In genomic region chr1:90850181-90850924, GRCh38 we compare ENCODE assay signal across 8 cellular contexts.
DNase-seq lines count a peak whose midpoint lies in the region; ATAC-seq and TF ChIP-seq lines count a peak whose summit lies in the region.

No MANE protein-coding gene starts in this region.

- peak overlapping the region; percentile 66 for H3K4me3 Mint-ChIP-seq in activated CD4-positive, alpha-beta memory T cell treated with anti-CD3 and anti-CD28 coated beads for 36 hours

- H3K36me3 ChIP-seq in heart right ventricle (no peaks in the 10 kb centered on the region), prostate gland (no peaks in the 10 kb centered on the region)

- no peaks in the 10 kb centered on the region for H3K36me3 Mint-ChIP-seq in activated CD4-positive, alpha-beta memory T cell treated with anti-CD3 and anti-CD28 coated beads for 36 hours

- TF ChIP-seq CTCF in heart right ventricle (IDR thresholded peaks at IDR 0.05) (no peak), prostate gland (IDR thresholded peaks at IDR 0.05) (no peak)

- H3K4me1 ChIP-seq in heart right ventricle (peaks cover 0 to 18% (median 9%) of the 10 kb centered on the region in 9 donors), prostate gland (replicated peaks) (no peaks in the 10 kb centered on the region)

- peak; percentile 1 for ATAC-seq in HG03354 (IDR thresholded peaks at IDR 0.05; ENCODE audit: poor library complexity, severe bottlenecking, unreplicated experiment)
- ATAC-seq in heart right ventricle: peak; percentile 4 to 40 (median 17)

- peak; percentile 19 for DNase-seq in EH (ENCODE audit: low read depth)
- peak; percentile 11 for DNase-seq in activated CD4-positive, alpha-beta memory T cell treated with anti-CD3 and anti-CD28 coated beads for 36 hours
- peak; percentile 16 to 17 for DNase-seq in heart right ventricle
- DNase-seq in prostate gland (ENCODE audit: low spot score): no peak
- DNase-seq in putamen (ENCODE audit: low spot score): no peak
- DNase-seq in NCI-H226: no peak
- no peak for DNase-seq in hippocampal formation (lab: John Stamatoyannopoulos, UW)

- intact Hi-C loops in activated CD4-positive, alpha-beta memory T cell treated with anti-CD3 and anti-CD28 coated beads for 36 hours (cut with micrococcal nuclease): loop anchor here (2.0 to 5.0 kb wide), 2 partner anchors 128 to 172 kb away; partner anchors contain the start of gene ZNF644
- intact Hi-C loops in heart right ventricle (cut with DNase I) (loop anchor here in 5 of 10 donors (5.0 to 10.0 kb wide), 5 partner anchors 114 to 174 kb away; partner anchors contain the start of gene ZNF644 (in 2 of the 5)), prostate gland (cut with DNase I) (no loop called here)

- no peaks in the 10 kb centered on the region for H3K9me3 Mint-ChIP-seq in activated CD4-positive, alpha-beta memory T cell treated with anti-CD3 and anti-CD28 coated beads for 36 hours

- POLR2A ChIA-PET in activated CD4-positive, alpha-beta memory T cell treated with anti-CD3 and anti-CD28 coated beads for 36 hours (lab: Charles Lee): no interaction called here

- WGBS in heart right ventricle, 2 donors: 7 to 11% methylated on average over 22 of the region's 22 CpGs
- 20% methylated on average over 22 of the region's 22 CpGs for WGBS in prostate gland

- H3K27ac ChIP-seq in heart right ventricle (peak overlapping the region in 6 of 10 donors; percentile 42 to 73 (median 62)), prostate gland (peak overlapping the region in 1 of 2 donors; percentile 46)

- H3K4me3 ChIP-seq in heart right ventricle: peak overlapping the region; percentile 78 to 96 (median 88)
- H3K4me3 ChIP-seq in prostate gland: peak overlapping the region; percentile 54 to 56

- H3K27me3 Mint-ChIP-seq in activated CD4-positive, alpha-beta memory T cell treated with anti-CD3 and anti-CD28 coated beads for 36 hours: peaks cover 30% of the 10 kb centered on the region

- no peak for TF ChIP-seq POLR2A in prostate gland (IDR thresholded peaks at IDR 0.05)

- H3K4me1 Mint-ChIP-seq in activated CD4-positive, alpha-beta memory T cell treated with anti-CD3 and anti-CD28 coated beads for 36 hours (ENCODE audit: low read depth): peaks cover 6% of the 10 kb centered on the region

- H3K27me3 ChIP-seq in heart right ventricle: peaks cover 0 to 37% (median 0%) of the 10 kb centered on the region in 7 donors
- H3K27me3 ChIP-seq in prostate gland (replicated peaks; ENCODE audit: insufficient read depth): no peaks in the 10 kb centered on the region

- H3K27ac Mint-ChIP-seq in activated CD4-positive, alpha-beta memory T cell treated with anti-CD3 and anti-CD28 coated beads for 36 hours: no peak overlapping the region

- H3K9me3 ChIP-seq in heart right ventricle (no peaks in the 10 kb centered on the region), prostate gland (no peaks in the 10 kb centered on the region)

- CTCF ChIA-PET in activated CD4-positive, alpha-beta memory T cell treated with anti-CD3 and anti-CD28 coated beads for 36 hours (lab: Charles Lee): interaction anchor here (0.7 to 1.2 kb wide), 4 partner anchors 19 to 171 kb away, joined by 3 read pairs; partner anchors contain the start of gene ZNF644

Comparison
In these comparisons a context has a peak if more than half of its experiments do, and no peak if none do; other contexts are left out.
1. DNase-seq: peak in EH (single experiment), activated CD4-positive, alpha-beta memory T cell treated with anti-CD3 and anti-CD28 coated beads for 36 hours (single experiment) and heart right ventricle (2 of 2); none in prostate gland (single experiment), putamen (single experiment), NCI-H226 (single experiment) and hippocampal formation (0 of 2).